9 cellular contexts compared by ENCODE assay signal in the genomic region with DNA sequence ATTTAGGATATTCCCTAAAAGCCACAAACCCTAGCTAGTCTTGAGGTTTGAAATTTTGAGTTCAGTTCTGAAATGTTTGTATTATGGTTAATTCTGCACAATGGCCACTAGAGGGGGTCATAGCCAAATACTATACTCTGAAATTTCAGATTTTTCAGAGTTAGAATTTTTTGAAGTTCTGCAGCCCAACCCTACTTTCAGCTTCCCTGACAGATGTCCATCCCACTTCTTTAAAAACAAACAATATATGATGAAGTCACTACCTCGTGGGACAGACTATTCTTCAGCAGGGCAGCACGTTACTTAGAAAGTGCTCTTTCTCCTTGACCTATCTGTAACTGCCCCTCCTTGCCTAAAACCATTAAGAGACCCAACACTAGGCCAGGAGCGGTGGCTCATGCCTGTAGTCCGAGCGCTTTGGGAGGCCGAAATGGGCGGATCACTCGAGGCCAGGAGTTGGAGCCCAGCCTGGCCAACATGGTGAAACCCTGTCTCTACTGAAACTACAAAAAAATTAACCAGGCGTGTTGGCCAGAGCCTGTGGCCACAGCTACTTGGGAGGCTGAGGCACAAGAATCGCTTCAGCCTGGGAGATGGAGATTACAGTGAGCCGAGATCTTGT. TPM values are rescaled to one million over a fixed set of nuclear protein-coding genes. Genes with fewer than 3 reads are reported as not detected.
DNase-seq lines count a peak whose midpoint lies in the region; ATAC-seq and TF ChIP-seq lines count a peak whose summit lies in the region.
"Had no signal": no experiment of that assay in that cellular context is flagged by ENCODE, and none has a peak within 500 bp of the region (broad histone marks: within the 10 kb centered on the region; RNA-seq: fewer than 3 reads in every experiment).

No MANE protein-coding gene starts in this region.

- no peaks in the 10 kb centered on the region for H3K36me3 ChIP-seq in HAP-1 (replicated peaks)
- no peaks in the 10 kb centered on the region for H3K36me3 ChIP-seq in lower lobe of right lung

- H3K4me3 Mint-ChIP-seq in Calu3 (ENCODE audit: low read depth, unreplicated experiment), result no peak overlapping the region

- in situ Hi-C loops in HAP-1 (cut with MboI; ENCODE audit: low sequenced_read_pairs), result loop anchor here (5.0 kb wide), 1 partner anchor 294 kb away; no protein-coding TSS in a partner anchor

- no peak overlapping the region for H3K27ac Mint-ChIP-seq in Calu3 (ENCODE audit: unreplicated experiment)

- ATAC-seq in lower lobe of right lung (peak; percentile 64 to 71), omental fat pad (ENCODE audit: low FRiP score) (no peak), HG03045 (IDR thresholded peaks at IDR 0.05; ENCODE audit: unreplicated experiment) (no peak)

- no TSS peak for BruUV-seq in Calu3 (replicated peaks; lab: Mats Ljungman, UMichigan)

- intact Hi-C loops in Calu3 (cut with micrococcal nuclease; ENCODE audit: unreplicated experiment), result loop anchor here (1.0 to 5.0 kb wide), 2 partner anchors 49 to 291 kb away; a partner anchor contains a TSS
- intact Hi-C loops in lower lobe of right lung (cut with DNase I), result loop anchor here (5.0 kb wide), 1 partner anchor 289 kb away; no protein-coding TSS in a partner anchor

- TF ChIP-seq CTCF in Calu3 (IDR thresholded peaks at IDR 0.05; ENCODE audit: unreplicated experiment) (peak; percentile 55), lower lobe of right lung (IDR thresholded peaks at IDR 0.05) (peak; percentile 70), omental fat pad (IDR thresholded peaks at IDR 0.05) (no peak)

- H3K4me3 ChIP-seq in HAP-1 (no peak overlapping the region), lower lobe of right lung (no peak overlapping the region)
- H3K4me3 ChIP-seq: SK-N-MC had no signal

- H3K36me3 Mint-ChIP-seq in Calu3 (ENCODE audit: insufficient read depth, unreplicated experiment), result no peaks in the 10 kb centered on the region

- DNase-seq in Calu3, result no peak
- peak; percentile 10 to 58 for DNase-seq in HAP-1 (ENCODE audit: low spot score in 2 of 2)
- peak; percentile 59 for DNase-seq in NOMO-1 treated with DMSO at 0.1 percent for 48 hours (lab: John Stamatoyannopoulos, UW; ENCODE audit: unreplicated experiment)
- peak; percentile 38 for DNase-seq in cerebellum (ENCODE audit: low spot score)
- DNase-seq in lower lobe of right lung, result no peak
- DNase-seq in omental fat pad (ENCODE audit: low spot score), result no peak
- DNase-seq in middle frontal gyrus (ENCODE audit: extremely low spot score, low spot score), result no peak

- H3K27me3 ChIP-seq in HAP-1 (ENCODE audit: low read depth) (no peaks in the 10 kb centered on the region), lower lobe of right lung (ENCODE audit: low read depth) (no peaks in the 10 kb centered on the region)

- H3K4me1 Mint-ChIP-seq in Calu3 (ENCODE audit: low read depth, unreplicated experiment), result no peaks in the 10 kb centered on the region

- H3K9me3 ChIP-seq in HAP-1, result no peaks in the 10 kb centered on the region
- H3K9me3 ChIP-seq in lower lobe of right lung, result no peaks in the 10 kb centered on the region

- CTCF ChIA-PET in Calu3 (lab: Charles Lee), result interaction anchor here (0.7 to 2.0 kb wide), 3 partner anchors 48 to 291 kb away, joined by 3 to 9 read pairs (median 4); a partner anchor contains a TSS

- no peaks in the 10 kb centered on the region for H3K9me3 Mint-ChIP-seq in Calu3 (ENCODE audit: low read depth, unreplicated experiment)

- no peaks in the 10 kb centered on the region for H3K27me3 Mint-ChIP-seq in Calu3 (ENCODE audit: unreplicated experiment)

- H3K4me1 ChIP-seq in HAP-1 (no peaks in the 10 kb centered on the region), lower lobe of right lung (no peaks in the 10 kb centered on the region)

- H3K27ac ChIP-seq in lower lobe of right lung, result no peak overlapping the region
- H3K27ac ChIP-seq: SK-N-MC had no signal

RNA-seq across cellular contexts. Expression of a gene that starts 48.2 kb away (rescaled TPM):
- total RNA-seq in Calu3 (2022), result 14.4 and 14.7 TPM in 2 replicates
- 36.5 TPM for total RNA-seq in cerebellum
- total RNA-seq in lower lobe of right lung, result 16.1 TPM
- 10 to 100 TPM; 12.3 to 19.2 (median 14.9) TPM for total RNA-seq in omental fat pad

Comparison
In these comparisons a context has a peak if more than half of its experiments do, and no peak if none do; other contexts are left out.
1. DNase-seq: peak in HAP-1 (2 of 2), NOMO-1 treated with DMSO at 0.1 percent for 48 hours (single experiment) and cerebellum (single experiment); none in Calu3 (single experiment), lower lobe of right lung (single experiment), omental fat pad (single experiment) and middle frontal gyrus (single experiment).
2. CTCF ChIP-seq: peak in Calu3 (single experiment) and lower lobe of right lung (single experiment); none in omental fat pad (0 of 3).
3. ATAC-seq: peak in lower lobe of right lung (2 of 2); none in omental fat pad (single experiment) and HG03045 (single experiment).